8 cellular contexts compared by ENCODE assay signal in genomic region chr18:37299471-37300304, GRCh38.
DNase-seq lines count a peak whose midpoint lies in the region; ATAC-seq, FAIRE-seq and TF ChIP-seq lines count a peak whose summit lies in the region.

No MANE protein-coding gene starts in this region.

- in situ Hi-C loops in brain microvascular endothelial cell (cut with HindIII; ENCODE audit: low pct_ligation_motif_present, low sequenced_read_pairs), result no loop called here

- H3K4me3 ChIP-seq in brain microvascular endothelial cell (ENCODE audit: low read depth, low read length), result no peak overlapping the region
- no peak overlapping the region for H3K4me3 ChIP-seq in kidney (ENCODE audit: low read length in 2 of 2)
- no peak overlapping the region for H3K4me3 ChIP-seq in testis

- peak; percentile 87 for FAIRE-seq in kidney (lab: Jason Lieb, UNC)

- TF ChIP-seq POLR2A in testis (IDR thresholded peaks at IDR 0.05), result no peak

- peak; percentile 92 for DNase-seq in GM04504 (ENCODE audit: low read depth)
- DNase-seq in NCI-H2227 treated with DMSO at 0.1 percent for 48 hours (lab: John Stamatoyannopoulos, UW), result peak; percentile 95
- peak; percentile 98 for DNase-seq in brain microvascular endothelial cell
- DNase-seq in kidney, result peak; percentile 96
- DNase-seq in testis, result peak; percentile 77
- no peak for DNase-seq in GM19240 (ENCODE audit: insufficient read length, low spot score)

- H3K9ac ChIP-seq in kidney (ENCODE audit: low read length in 2 of 2), result no peak overlapping the region

- intact Hi-C loops in kidney (cut with DNase I) (no loop called here), testis (cut with DNase I; ENCODE audit: low total_unique reads) (no loop called here)

- H3K27me3 ChIP-seq in brain microvascular endothelial cell (replicated peaks) (no peaks in the 10 kb centered on the region), testis (no peaks in the 10 kb centered on the region)

- no peaks in the 10 kb centered on the region for H3K36me3 ChIP-seq in brain microvascular endothelial cell (replicated peaks)
- no peaks in the 10 kb centered on the region for H3K36me3 ChIP-seq in kidney (ENCODE audit: control insufficient read depth in 1 of 2, insufficient read depth in 2 of 2, low read length in 2 of 2)
- H3K36me3 ChIP-seq in testis (ENCODE audit: low read depth, missing control alignments), result no peaks in the 10 kb centered on the region

- peaks cover 8 to 12% of the 10 kb centered on the region in 2 donors for H3K4me1 ChIP-seq in kidney (ENCODE audit: control insufficient read depth in 1 of 2, insufficient read depth in 1 of 2, low read depth in 1 of 2, low read length in 2 of 2)
- no peaks in the 10 kb centered on the region for H3K4me1 ChIP-seq in testis

- 55 to 56% methylated on average over 9 to 10 of the region's 10 CpGs for WGBS in testis, 2 donors

- H3K9me3 ChIP-seq in kidney (ENCODE audit: control insufficient read depth in 1 of 2, low read length in 2 of 2), result no peaks in the 10 kb centered on the region
- H3K9me3 ChIP-seq in testis, result no peaks in the 10 kb centered on the region

- peak; percentile 72 for ATAC-seq in HG03175 (IDR thresholded peaks at IDR 0.05; ENCODE audit: unreplicated experiment)
- ATAC-seq in GM19023 (IDR thresholded peaks at IDR 0.05; ENCODE audit: unreplicated experiment), result no peak

- TF ChIP-seq CTCF in brain microvascular endothelial cell (IDR thresholded peaks at IDR 0.05; ENCODE audit: low read depth, low read length, missing control alignments), result no peak
- TF ChIP-seq CTCF in kidney (IDR thresholded peaks at IDR 0.05; ENCODE audit: borderline replicate concordance, extremely low read depth, insufficient read depth), result no peak
- no peak for TF ChIP-seq CTCF in testis (IDR thresholded peaks at IDR 0.05)

- peak overlapping the region; percentile 30 for H3K27ac ChIP-seq in brain microvascular endothelial cell
- H3K27ac ChIP-seq in kidney (ENCODE audit: low read depth in 2 of 2, low read length in 2 of 2), result peak overlapping the region; percentile 47 to 69
- H3K27ac ChIP-seq in testis, result no peak overlapping the region

Comparison
In these comparisons a context has a peak if more than half of its experiments do, and no peak if none do; other contexts are left out.
1. H3K27ac ChIP-seq: peak in brain microvascular endothelial cell (single experiment) and kidney (2 of 2); none in testis (0 of 2).